8 cellular contexts compared by ENCODE assay signal in genomic region chr19:13880059-13880672, GRCh38. TPM values are rescaled to one million over a fixed set of nuclear protein-coding genes. Genes with fewer than 3 reads are reported as not detected.
DNase-seq lines count a peak whose midpoint lies in the region; ATAC-seq and TF ChIP-seq lines count a peak whose summit lies in the region.

No MANE protein-coding gene starts in this region.

- no peaks in the 10 kb centered on the region for H3K9me3 ChIP-seq in Caco-2
- no peaks in the 10 kb centered on the region for H3K9me3 ChIP-seq in HUES48 (ENCODE audit: control insufficient read depth, insufficient read depth, low read length)
- H3K9me3 ChIP-seq in endodermal cell (ENCODE audit: control insufficient read depth, low read length) = no peaks in the 10 kb centered on the region
- H3K9me3 ChIP-seq in mesodermal cell (ENCODE audit: control insufficient read depth, low read length) = no peaks in the 10 kb centered on the region

- TF ChIP-seq CTCF in Caco-2 (IDR thresholded peaks at IDR 0.05; ENCODE audit: insufficient read depth in 1 of 2, low read depth in 1 of 2, low read length in 1 of 2, severe bottlenecking in 1 of 2, unreplicated experiment in 1 of 2) (peak; percentile 93 to 96), endodermal cell (conservative IDR thresholded peaks at IDR 0.05) (peak; percentile 100)

- H3K27me3 Mint-ChIP-seq in Caco-2 (ENCODE audit: insufficient read depth, unreplicated experiment) = no peaks in the 10 kb centered on the region
- peaks cover 18% of the 10 kb centered on the region for H3K27me3 Mint-ChIP-seq in endodermal cell (ENCODE audit: insufficient read depth)

- peak overlapping the region; percentile 48 for H3K27ac Mint-ChIP-seq in Caco-2 (ENCODE audit: unreplicated experiment)
- peak overlapping the region; percentile 90 for H3K27ac Mint-ChIP-seq in endodermal cell

- H3K27me3 ChIP-seq in Caco-2 (replicated peaks; ENCODE audit: control insufficient read depth, insufficient read depth, low read length) = no peaks in the 10 kb centered on the region
- H3K27me3 ChIP-seq in HUES48 (ENCODE audit: control insufficient read depth, insufficient read depth, low read length) = peaks cover 15% of the 10 kb centered on the region
- H3K27me3 ChIP-seq in endodermal cell (ENCODE audit: control insufficient read depth, insufficient read depth, low read length, poor library complexity, severe bottlenecking) = peaks cover 5% of the 10 kb centered on the region

- peak overlapping the region; percentile 24 for H3K4me3 Mint-ChIP-seq in Caco-2 (ENCODE audit: unreplicated experiment)
- H3K4me3 Mint-ChIP-seq in endodermal cell = peak overlapping the region; percentile 37

- H3K27ac ChIP-seq in HUES48 (ENCODE audit: low read depth, low read length) = peak overlapping the region; percentile 52
- peak overlapping the region; percentile 53 for H3K27ac ChIP-seq in endodermal cell (ENCODE audit: low read depth, low read length)
- H3K27ac ChIP-seq in mesodermal cell (ENCODE audit: low read depth, low read length, severe bottlenecking) = peak overlapping the region; percentile 73

- no peaks in the 10 kb centered on the region for H3K9me3 Mint-ChIP-seq in Caco-2 (ENCODE audit: unreplicated experiment)
- H3K9me3 Mint-ChIP-seq in endodermal cell = no peaks in the 10 kb centered on the region

- CTCF ChIA-PET in Caco-2 (lab: Charles Lee) = interaction anchor here (0.6 to 1.2 kb wide), 4 partner anchors 18 to 194 kb away, joined by 3 to 6 read pairs (median 3); no protein-coding TSS in a partner anchor

- no peaks in the 10 kb centered on the region for H3K36me3 ChIP-seq in Caco-2 (ENCODE audit: control insufficient read depth, insufficient read depth, low read length)
- H3K36me3 ChIP-seq in HUES48 (ENCODE audit: control insufficient read depth, insufficient read depth, low read length) = no peaks in the 10 kb centered on the region
- H3K36me3 ChIP-seq in endodermal cell (ENCODE audit: control insufficient read depth, insufficient read depth, low read length) = no peaks in the 10 kb centered on the region
- no peaks in the 10 kb centered on the region for H3K36me3 ChIP-seq in mesodermal cell (ENCODE audit: control insufficient read depth, insufficient read depth, low read length)

- H3K9ac ChIP-seq in HUES48 (ENCODE audit: low read depth, low read length) = peak overlapping the region; percentile 38; the same call in 1 of the 2 replicates
- H3K9ac ChIP-seq in endodermal cell (ENCODE audit: extremely low read depth, low read length, poor library complexity, severe bottlenecking) = peak overlapping the region; percentile 13

- BruUV-seq in Caco-2 (replicated peaks; lab: Mats Ljungman, UMichigan) = no TSS peak

- H3K4me1 ChIP-seq in Caco-2 (peaks cover 13% of the 10 kb centered on the region), HUES48 (ENCODE audit: control insufficient read depth, insufficient read depth, low read length) (peaks cover 15% of the 10 kb centered on the region), endodermal cell (ENCODE audit: control insufficient read depth, insufficient read depth, low read length) (peaks cover 11% of the 10 kb centered on the region), mesodermal cell (ENCODE audit: control insufficient read depth, insufficient read depth, low read length, poor library complexity, severe bottlenecking) (peaks cover 16% of the 10 kb centered on the region)

- ATAC-seq in GM21367 (IDR thresholded peaks at IDR 0.05; ENCODE audit: unreplicated experiment) = peak; percentile 65

- H3K36me3 Mint-ChIP-seq in Caco-2 (ENCODE audit: insufficient read depth, unreplicated experiment) (peaks cover 6% of the 10 kb centered on the region), endodermal cell (ENCODE audit: low read depth) (no peaks in the 10 kb centered on the region)

- POLR2A ChIA-PET in Caco-2 (lab: Charles Lee) = no interaction called here

- 9% methylated on average over 17 to 30 of the region's 30 CpGs for WGBS in endodermal cell (ENCODE audit: insufficient coverage in 1 of 2, insufficient read length in 1 of 2), 2 experiments
- 3% methylated on average over 27 to 29 of the region's 30 CpGs for WGBS in mesodermal cell (ENCODE audit: insufficient coverage in 2 of 2), 2 experiments

- peak; percentile 93 to 96 for DNase-seq in Caco-2
- DNase-seq in NOMO-1 treated with dmso at 0.1 percent for 144 hours (lab: John Stamatoyannopoulos, UW; ENCODE audit: unreplicated experiment) = peak; percentile 96
- DNase-seq in activated CD8-positive, alpha-beta memory T cell treated with anti-CD3 and anti-CD28 coated beads, Interleukin-2, amount 50 U/mL, for 1 hour (ENCODE audit: extremely low read depth) = peak; percentile 87
- peak; percentile 99 for DNase-seq in endodermal cell
- DNase-seq in stimulated activated CD8-positive, alpha-beta memory T cell treated with anti-CD3 and anti-CD28 coated beads, Interleukin-15, amount 100 ng/mL, for 4 hours (ENCODE audit: low read depth in 2 of 2) = peak; percentile 96 to 97

- H3K4me3 ChIP-seq in Caco-2 (ENCODE audit: low read depth, low read length) (peak overlapping the region; percentile 14), HUES48 (ENCODE audit: low read depth, low read length) (peak overlapping the region; percentile 20; the same call in 1 of the 2 replicates), endodermal cell (ENCODE audit: low read length) (no peak overlapping the region), mesodermal cell (ENCODE audit: extremely low read depth, insufficient read depth, low read length, poor library complexity, severe bottlenecking) (peak overlapping the region; percentile 11)

- H3K4me1 Mint-ChIP-seq in Caco-2 (ENCODE audit: low read depth, unreplicated experiment) = peaks cover 7% of the 10 kb centered on the region
- peaks cover 12% of the 10 kb centered on the region for H3K4me1 Mint-ChIP-seq in endodermal cell

- intact Hi-C loops in Caco-2 (cut with micrococcal nuclease; ENCODE audit: unreplicated experiment) = loop anchor here (1.0 to 2.0 kb wide), 4 partner anchors 73 to 195 kb away; partner anchors contain the start of gene DCAF15

RNA-seq across cellular contexts. Expression of gene NANOS3, which starts 3.2 kb away (rescaled TPM):
- total RNA-seq in Caco-2 (2022) (not detected in 2 replicates), endodermal cell (under 1 TPM in 1 of 2 donors, not detected in 1; 0.64 TPM)
- 2.6 TPM for polyA plus RNA-seq in endodermal cell (2013, experiment 1 of 2)
- 2.0 TPM for polyA plus RNA-seq in endodermal cell (2013, experiment 2 of 2)
- 3.8 TPM for polyA plus RNA-seq in mesodermal cell (2013, experiment 1 of 2)
- 2.2 TPM for polyA plus RNA-seq in mesodermal cell (2013, experiment 2 of 2)

RNA-seq across cellular contexts. Expression of gene BRME1, which starts 25.8 kb away (rescaled TPM):
- total RNA-seq in Caco-2 (2022) (17.3 and 17.4 TPM in 2 replicates), endodermal cell (1 to 10 TPM; 4.4 to 7.4 TPM)
- 4.4 TPM for polyA plus RNA-seq in endodermal cell (2013, experiment 1 of 2)
- polyA plus RNA-seq in endodermal cell (2013, experiment 2 of 2) = 2.5 TPM
- 1.9 TPM for polyA plus RNA-seq in mesodermal cell (2013, experiment 1 of 2)
- polyA plus RNA-seq in mesodermal cell (2013, experiment 2 of 2) = 1.7 TPM

RNA-seq across cellular contexts. Expression of gene CC2D1A, which starts 25.8 kb away (rescaled TPM):
- total RNA-seq in Caco-2 (2022) = 48.2 and 49.4 TPM in 2 replicates
- 10 to 100 TPM; 45.1 to 55.9 TPM for total RNA-seq in endodermal cell
- polyA plus RNA-seq in endodermal cell (2013, experiment 1 of 2) = 24.2 TPM
- 21.9 TPM for polyA plus RNA-seq in endodermal cell (2013, experiment 2 of 2)
- polyA plus RNA-seq in mesodermal cell (2013, experiment 1 of 2) = 23.7 TPM
- polyA plus RNA-seq in mesodermal cell (2013, experiment 2 of 2) = 18.6 TPM

RNA-seq across cellular contexts. Expression of gene PODNL1, which starts 58.1 kb away (rescaled TPM):
- total RNA-seq in Caco-2 (2022) (0.72 TPM in 1 of 2 replicates, not detected in the other), endodermal cell (under 1 TPM in 1 of 2 donors, not detected in 1; 0.29 TPM)
- 1.3 TPM for polyA plus RNA-seq in endodermal cell (2013, experiment 1 of 2)
- 3.0 TPM for polyA plus RNA-seq in endodermal cell (2013, experiment 2 of 2)
- polyA plus RNA-seq in mesodermal cell (2013, experiment 1 of 2) = 1.2 TPM
- polyA plus RNA-seq in mesodermal cell (2013, experiment 2 of 2) = 2.5 TPM
